Comparison of ENCODE assay signal across 9 cellular contexts in genomic region chr16:89973654-89974335, GRCh38. TPM values are rescaled to one million over a fixed set of nuclear protein-coding genes. Genes with fewer than 3 reads are reported as not detected.
DNase-seq lines count a peak whose midpoint lies in the region; ATAC-seq, FAIRE-seq and TF ChIP-seq lines count a peak whose summit lies in the region.
"Had no signal": no experiment of that assay in that cellular context is flagged by ENCODE, and none has a peak within 500 bp of the region (broad histone marks: within the 10 kb centered on the region; RNA-seq: fewer than 3 reads in every experiment).

No MANE protein-coding gene starts in this region.

- H3K4me3 ChIP-seq in MG63: peak overlapping the region; percentile 97
- peak overlapping the region; percentile 88 to 95 for H3K4me3 ChIP-seq in duodenal mucosa (ENCODE audit: low read depth in 1 of 2, low read length in 2 of 2)
- peak overlapping the region; percentile 77 for H3K4me3 ChIP-seq in neuron (ENCODE audit: low read length)

- no peak overlapping the region for H2AFZ ChIP-seq in neuron (ENCODE audit: low read depth, low read length)

- H3K27me3 ChIP-seq in MG63 (no peaks in the 10 kb centered on the region), duodenal mucosa (ENCODE audit: control insufficient read depth in 1 of 2, insufficient read depth in 2 of 2, low read length in 2 of 2) (no peaks in the 10 kb centered on the region), neuron (ENCODE audit: insufficient read depth, low read length) (no peaks in the 10 kb centered on the region)

- no peak overlapping the region for H3K27ac ChIP-seq in duodenal mucosa (ENCODE audit: low read depth, low read length)

- H3K4me1 ChIP-seq in duodenal mucosa (ENCODE audit: control insufficient read depth in 1 of 2, insufficient read depth in 2 of 2, low read length in 2 of 2): peaks cover 34 to 35% of the 10 kb centered on the region in 2 donors
- H3K4me1 ChIP-seq in neuron (ENCODE audit: insufficient read depth, low read length): peaks cover 10% of the 10 kb centered on the region

- peak; percentile 56 for DNase-seq in COLO668 (lab: John Stamatoyannopoulos, UW; ENCODE audit: unreplicated experiment)
- DNase-seq in MG63: no peak
- DNase-seq in D721Med (ENCODE audit: insufficient read length, low spot score): no peak
- DNase-seq in GOT3 (lab: John Stamatoyannopoulos, UW): no peak
- no peak for DNase-seq in NCI-H446 treated with DMSO at 0.1 percent for 48 hours (lab: John Stamatoyannopoulos, UW)
- DNase-seq: MV-4-11 had no signal

- H3K9me3 ChIP-seq in MG63 (peaks cover 13% of the 10 kb centered on the region), duodenal mucosa (ENCODE audit: control insufficient read depth in 1 of 2, low read length in 2 of 2) (no peaks in the 10 kb centered on the region), neuron (ENCODE audit: low read length) (peaks cover 9% of the 10 kb centered on the region)

- H3K9ac ChIP-seq in duodenal mucosa (ENCODE audit: low read depth in 1 of 2, low read length in 2 of 2): peak overlapping the region; percentile 13 to 88

- peaks cover 77% of the 10 kb centered on the region for H3K36me3 ChIP-seq in MG63
- H3K36me3 ChIP-seq in duodenal mucosa (ENCODE audit: control insufficient read depth in 1 of 2, insufficient read depth in 2 of 2, low read length in 2 of 2): peaks cover 5 to 17% of the 10 kb centered on the region in 2 donors
- peaks cover 22% of the 10 kb centered on the region for H3K36me3 ChIP-seq in neuron (ENCODE audit: insufficient read depth, low read length)

- no peak for ATAC-seq in GM21360 (IDR thresholded peaks at IDR 0.05; ENCODE audit: unreplicated experiment)

- TF ChIP-seq CTCF in D721Med (IDR thresholded peaks at IDR 0.05; ENCODE audit: insufficient read depth, missing control alignments): no peak

- FAIRE-seq in D721Med (lab: Jason Lieb, UNC): no peak

RNA-seq across cellular contexts. Expression of gene DEF8, which starts 25.2 kb away (rescaled TPM):
- total RNA-seq in MG63 (2014; rRNA removed; shearing (Covaris generic); ENCODE audit: low replicate concordance): 357 and 571 TPM in 2 replicates

RNA-seq across cellular contexts. Expression of gene DBNDD1, which starts 45.5 kb away (rescaled TPM):
- total RNA-seq in MG63 (2014; rRNA removed; shearing (Covaris generic); ENCODE audit: low replicate concordance): 28.0 and 37.3 TPM in 2 replicates

RNA-seq across cellular contexts. Expression of gene TUBB3, which starts 50.7 kb away (rescaled TPM):
- 803 and 1,289 TPM in 2 replicates for total RNA-seq in MG63 (2014; rRNA removed; shearing (Covaris generic); ENCODE audit: low replicate concordance)

RNA-seq across cellular contexts. Expression of gene MC1R, which starts 55.1 kb away (rescaled TPM):
- total RNA-seq in MG63 (2014; rRNA removed; shearing (Covaris generic); ENCODE audit: low replicate concordance): 12.1 and 21.1 TPM in 2 replicates
